Comparison of ENCODE assay signal across 8 cellular contexts in the genomic region with DNA sequence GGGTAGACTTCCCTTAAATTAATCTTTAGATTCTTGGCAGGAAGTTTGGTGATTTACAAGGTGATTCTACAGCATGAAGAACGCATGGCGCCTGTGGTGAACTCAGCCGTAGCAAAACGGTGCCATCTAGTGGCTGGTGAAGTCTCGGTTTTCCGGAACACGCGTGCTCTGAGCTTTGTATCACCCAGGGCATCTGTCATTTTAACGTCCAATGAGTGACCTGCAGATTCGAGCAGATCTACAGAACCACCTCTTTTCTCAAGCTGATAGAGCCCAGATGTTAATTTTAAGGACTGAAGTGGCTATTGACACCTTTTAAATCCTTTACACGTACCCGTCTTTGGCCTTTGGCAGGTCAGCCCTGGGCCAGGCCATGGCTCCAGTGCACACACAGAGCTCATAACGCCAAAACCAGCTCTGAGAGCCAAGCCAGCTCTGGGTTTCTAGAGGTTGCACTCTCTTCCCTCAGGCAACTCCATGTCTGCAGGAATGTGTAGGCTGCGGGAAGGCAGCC. TPM values are rescaled to one million over a fixed set of nuclear protein-coding genes. Genes with fewer than 3 reads are reported as not detected.
DNase-seq lines count a peak whose midpoint lies in the region; ATAC-seq lines count a peak whose summit lies in the region.
"Not testable (repeated sequence)": the region's sequence is repeated elsewhere in the genome, so short reads cannot be mapped to it uniquely, and the experiment has no call there.

No MANE protein-coding gene starts in this region.

- H3K27ac ChIP-seq in mesodermal cell (ENCODE audit: low read depth, low read length, severe bottlenecking), result peak overlapping the region; percentile 23

- not testable (repeated sequence) for H3K9me3 ChIP-seq in mesodermal cell (ENCODE audit: control insufficient read depth, low read length)

- WGBS in mesodermal cell (ENCODE audit: insufficient coverage in 2 of 2), 2 experiments, result 40 to 81% methylated on average over 2 to 3 of the region's 14 CpGs

- ATAC-seq in GM21526 (IDR thresholded peaks at IDR 0.05; ENCODE audit: low FRiP score, unreplicated experiment), result peak; percentile 73
- ATAC-seq in HG03521 (IDR thresholded peaks at IDR 0.05; ENCODE audit: unreplicated experiment), result peak; percentile 66
- ATAC-seq in esophagus mucosa, result peak; percentile 79
- peak; percentile 79 for ATAC-seq in stimulated activated memory B cell treated with anti-CD40 and anti-IgM and Interleukin-4, amounts not matched to agents 10 μg/mL and 1 μg/mL and 100 μg/mL, for 72 hours

- H3K4me3 ChIP-seq in mesodermal cell (ENCODE audit: extremely low read depth, insufficient read depth, low read length, poor library complexity, severe bottlenecking), result not testable (repeated sequence)

- peaks cover 17% of the 10 kb centered on the region for H3K27me3 Mint-ChIP-seq in stimulated activated memory B cell treated with anti-CD40 and anti-IgM and Interleukin-4, amounts not matched to agents 10 μg/mL and 1 μg/mL and 100 μg/mL, for 72 hours

- not testable (repeated sequence) for H3K36me3 ChIP-seq in mesodermal cell (ENCODE audit: control insufficient read depth, insufficient read depth, low read length)

- H3K4me1 Mint-ChIP-seq in stimulated activated memory B cell treated with anti-CD40 and anti-IgM and Interleukin-4, amounts not matched to agents 10 μg/mL and 1 μg/mL and 100 μg/mL, for 72 hours, result not testable (repeated sequence)

- not testable (repeated sequence) for H3K4me3 Mint-ChIP-seq in stimulated activated memory B cell treated with anti-CD40 and anti-IgM and Interleukin-4, amounts not matched to agents 10 μg/mL and 1 μg/mL and 100 μg/mL, for 72 hours

- not testable (repeated sequence) for H3K27ac Mint-ChIP-seq in stimulated activated memory B cell treated with anti-CD40 and anti-IgM and Interleukin-4, amounts not matched to agents 10 μg/mL and 1 μg/mL and 100 μg/mL, for 72 hours

- DNase-seq in DMS79 treated with DMSO at 0.1 percent for 48 hours (lab: John Stamatoyannopoulos, UW) (peak; percentile 23), NCI-H774 (lab: John Stamatoyannopoulos, UW) (peak; percentile 35)
- peak; percentile 67 for DNase-seq in activated CD8-positive, alpha-beta memory T cell treated with anti-CD3 and anti-CD28 coated beads for 24 hours

- H3K9me3 Mint-ChIP-seq in stimulated activated memory B cell treated with anti-CD40 and anti-IgM and Interleukin-4, amounts not matched to agents 10 μg/mL and 1 μg/mL and 100 μg/mL, for 72 hours, result not testable (repeated sequence)

- not testable (repeated sequence) for H3K4me1 ChIP-seq in mesodermal cell (ENCODE audit: control insufficient read depth, insufficient read depth, low read length, poor library complexity, severe bottlenecking)

- H3K36me3 Mint-ChIP-seq in stimulated activated memory B cell treated with anti-CD40 and anti-IgM and Interleukin-4, amounts not matched to agents 10 μg/mL and 1 μg/mL and 100 μg/mL, for 72 hours, result not testable (repeated sequence)

RNA-seq across cellular contexts. Expression of a gene that starts 2.3 kb away (rescaled TPM):
- 4.5 TPM for total RNA-seq in esophagus mucosa
- polyA plus RNA-seq in mesodermal cell (2013, experiment 1 of 2), result not detected
- not detected for polyA plus RNA-seq in mesodermal cell (2013, experiment 2 of 2)

RNA-seq across cellular contexts. Expression of a gene that starts 36.1 kb away (rescaled TPM):
- not detected for total RNA-seq in esophagus mucosa
- polyA plus RNA-seq in mesodermal cell (2013, experiment 1 of 2), result not detected
- polyA plus RNA-seq in mesodermal cell (2013, experiment 2 of 2), result not detected
